In the genomic region with DNA sequence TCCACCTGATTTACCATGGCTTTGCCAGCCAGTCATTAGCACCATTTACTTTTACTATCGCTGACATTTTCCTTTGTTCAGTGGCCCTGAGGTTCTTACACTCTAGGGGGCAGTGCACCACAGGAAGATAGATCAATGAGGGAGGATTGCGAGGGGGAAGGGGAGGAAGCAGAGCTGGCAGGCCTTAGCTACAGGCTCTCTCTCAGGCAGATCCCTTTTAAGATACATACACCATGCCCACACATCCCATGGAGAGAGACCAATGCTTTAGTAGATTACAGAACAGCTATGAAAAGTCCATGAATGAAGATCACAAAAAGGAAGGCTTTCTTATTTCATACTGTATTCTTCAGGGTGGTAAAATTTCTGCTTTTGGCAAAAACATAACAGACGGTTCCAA, we compare ENCODE assay signal across 8 cellular contexts. TPM values are rescaled to one million over a fixed set of nuclear protein-coding genes. Genes with fewer than 3 reads are reported as not detected.
DNase-seq lines count a peak whose midpoint lies in the region; ATAC-seq, FAIRE-seq and TF ChIP-seq lines count a peak whose summit lies in the region.

No MANE protein-coding gene starts in this region.

- in situ Hi-C loops in K562 (cut with MboI) = no loop called here

- CTCF ChIA-PET in K562 (lab: Yijun Ruan, JAX; ENCODE audit: low intra/inter-chr PET ratio) = interaction anchor here (0.6 to 1.2 kb wide), 3 partner anchors 20 to 84 kb away, joined by 3 to 7 read pairs (median 4); a partner anchor contains a TSS

- H3K27me3 ChIP-seq in K562 (ENCODE audit: control insufficient read depth in 2 of 2, insufficient read depth in 2 of 2, low read length in 2 of 2) = no peaks in the 10 kb centered on the region

- peaks cover 55% of the 10 kb centered on the region for H3K36me3 ChIP-seq in K562 (ENCODE audit: control insufficient read depth, insufficient read depth, low read length)

- no peaks in the 10 kb centered on the region for H3K9me3 ChIP-seq in K562 (replicated peaks; ENCODE audit: control insufficient read depth, insufficient read depth, low read depth, low read length)

- H3K4me2 ChIP-seq in K562 (ENCODE audit: insufficient read depth, low read length) = no peak overlapping the region

- peak; percentile 80 for FAIRE-seq in K562 (lab: Jason Lieb, UNC)

- H3K9me1 ChIP-seq in K562 (ENCODE audit: control insufficient read depth, insufficient read depth, low read length) = no peaks in the 10 kb centered on the region

- H3K4me3 ChIP-seq in K562 = no peak overlapping the region

- H3K9ac ChIP-seq in K562 (ENCODE audit: insufficient read depth in 1 of 2, low read depth in 2 of 2, low read length in 2 of 2) = no peak overlapping the region

- no peaks in the 10 kb centered on the region for H4K20me1 ChIP-seq in K562 (replicated peaks; ENCODE audit: control insufficient read depth, insufficient read depth, low read length)

- H3K27ac ChIP-seq in K562 (ENCODE audit: extremely low read depth, low read depth, low read length) = no peak overlapping the region

- WGBS in K562 (ENCODE audit: insufficient coverage, low coverage, missing lambda C conversion rate) = 33% methylated on average over 3 of the region's 3 CpGs

- H3K79me2 ChIP-seq in K562 (ENCODE audit: control insufficient read depth, insufficient read depth, low read length) = no peaks in the 10 kb centered on the region

- peak; percentile 80 to 92 (median 88) for TF ChIP-seq CTCF in K562 (IDR thresholded peaks at IDR 0.05 in 2 of 3, conservative IDR thresholded peaks at IDR 0.05 in 1 of 3; ENCODE audit: insufficient read depth in 2 of 3, low read depth in 1 of 3, low read length in 3 of 3)

- no TSS peak for BruUV-seq in K562 (replicated peaks; lab: Mats Ljungman, UMichigan)

- H3K4me1 ChIP-seq in K562 (replicated peaks in 1 of 2; ENCODE audit: control insufficient read depth in 2 of 2, insufficient read depth in 2 of 2, low read length in 2 of 2) = peaks cover 0 to 2% of the 10 kb centered on the region in 2 experiments; a peak in 1 of 5 replicates

- no peak for TF ChIP-seq EP300 in K562 (IDR thresholded peaks at IDR 0.05; ENCODE audit: low read length)

- DNase-seq in NCI-H524 (lab: John Stamatoyannopoulos, UW) = peak; percentile 65 to 71
- no peak for DNase-seq in NCI-H524 treated with DMSO at 0.1 percent for 48 hours (lab: John Stamatoyannopoulos, UW)
- peak; percentile 83 for DNase-seq in NCI-H146 (lab: John Stamatoyannopoulos, UW)
- DNase-seq in T-helper 1 cell = peak in 4 of 5 donors; percentile 33 to 75 (median 46)
- peak; percentile 59 to 78 (median 68) for DNase-seq in K562 (ENCODE audit: extremely low read depth in 1 of 4, low spot score in 3 of 4)
- DNase-seq in iPS DF 19.7 (ENCODE audit: low read depth, low spot score) = peak; percentile 71
- peak; percentile 16 to 52 for DNase-seq in stimulated activated CD4-positive, alpha-beta T cell treated with anti-CD3 and anti-CD28 coated beads, Interleukin-15, amount 100 ng/mL, for 48 hours (ENCODE audit: low read depth in 2 of 2)

- peak; percentile 55 to 78 for TF ChIP-seq RAD21 in K562 (CRISPR knock-in tag; conservative IDR thresholded peaks at IDR 0.05 in 1 of 2, IDR thresholded peaks at IDR 0.05 in 1 of 2)

- POLR2A ChIA-PET in K562 (lab: Yijun Ruan, JAX) = interaction anchor here (0.6 to 1.0 kb wide), 3 partner anchors 14 to 27 kb away, joined by 3 read pairs; no protein-coding TSS in a partner anchor

- H2AFZ ChIP-seq in K562 (ENCODE audit: low read depth, low read length) = peak overlapping the region; percentile 15

- no peak for TF ChIP-seq POLR2A in K562 (conservative IDR thresholded peaks at IDR 0.05)

- intact Hi-C loops in K562 (cut with micrococcal nuclease) = loop anchor here (1.0 to 10.0 kb wide), 6 partner anchors 20 to 580 kb away; a partner anchor contains a TSS

- peak; percentile 75 for ATAC-seq in HG02870 (IDR thresholded peaks at IDR 0.05; ENCODE audit: unreplicated experiment)
- ATAC-seq in K562 = peak; percentile 96

TF ChIP-seq in K562, 482 proteins besides CTCF, POLR2A, EP300 and RAD21 (continues in another document):
- TF ChIP-seq MTA3 (IDR thresholded peaks at IDR 0.05; ENCODE audit: borderline replicate concordance) (no peak), MAFG (tag; conservative IDR thresholded peaks at IDR 0.05) (no peak), ZNF12 (CRISPR knock-in tag; IDR thresholded peaks at IDR 0.05) (no peak)

RNA-seq across cellular contexts. Expression of a gene that starts 47.4 kb away (rescaled TPM):
- total RNA-seq in K562 (2011; cell fraction: chromatin; rRNA removed; ENCODE audit: low replicate concordance) = 0.83 and 0.88 TPM in 2 replicates
- total RNA-seq in K562 (2011; cell fraction: nucleolus; rRNA removed) = 0.39 and 0.50 TPM in 2 replicates
- 0.81 and 1.2 TPM in 2 replicates for total RNA-seq in K562 (2011; cell fraction: nucleoplasm; rRNA removed)
- total RNA-seq in K562 (2014; rRNA removed) = 0.29 and 0.32 TPM in 2 replicates
- 0.44 and 0.45 TPM in 2 replicates for total RNA-seq in K562 (2014; rRNA removed; fragmentation: Illumina TruSeq; extraction: Trizol)
- 0.22 and 0.23 TPM in 2 replicates for total RNA-seq in K562 (2015; rRNA removed; fragmentation: Illumina TruSeq; extraction: Trizol)
- total RNA-seq in K562 (2021) = 0.49 and 0.65 TPM in 2 replicates
- polyA plus RNA-seq in K562 (2011; rRNA removed) = 0.85 and 1.1 TPM in 2 replicates
- 0.48 and 0.58 TPM in 2 replicates for polyA plus RNA-seq in K562 (2011; cell fraction: cytosol; rRNA removed)
- polyA plus RNA-seq in K562 (2011; cell fraction: nucleus; rRNA removed) = 1.7 and 2.4 TPM in 2 replicates
- polyA plus RNA-seq in K562 (2012) = 0.30 and 0.48 TPM in 2 replicates
- 0.36 and 0.40 TPM in 2 replicates for polyA plus RNA-seq in K562 (2014; fragmentation: Illumina TruSeq; extraction: Trizol)
- polyA plus RNA-seq in K562 (2014; fragmentation: Nextera tagmentation; extraction: Ambion mirVana) = under 1 TPM; 0.07 to 0.14 TPM
- 0.32 and 0.41 TPM in 2 replicates for polyA plus RNA-seq in K562 (2014; rRNA removed)
- polyA minus RNA-seq in K562 (2011; rRNA and poly(A)+ RNA removed) = 1.2 and 1.6 TPM in 2 replicates
- 0.57 and 0.91 TPM in 2 replicates for polyA minus RNA-seq in K562 (2011; cell fraction: cytosol; rRNA and poly(A)+ RNA removed)
- 0.94 and 1.1 TPM in 2 replicates for polyA minus RNA-seq in K562 (2011; cell fraction: nucleus; rRNA and poly(A)+ RNA removed)

RNA-seq across cellular contexts. Expression of a gene that starts 53.6 kb away (rescaled TPM):
- total RNA-seq in K562 (2011; cell fraction: chromatin; rRNA removed; ENCODE audit: low replicate concordance) = not detected in 2 replicates
- total RNA-seq in K562 (2011; cell fraction: nucleolus; rRNA removed) = not detected in 2 replicates
- not detected in 2 replicates for total RNA-seq in K562 (2011; cell fraction: nucleoplasm; rRNA removed)
- total RNA-seq in K562 (2014; rRNA removed) (not detected in 2 replicates), K562 (2014; rRNA removed; fragmentation: Illumina TruSeq; extraction: Trizol) (not detected in 2 replicates), K562 (2015; rRNA removed; fragmentation: Illumina TruSeq; extraction: Trizol) (not detected in 2 replicates), K562 (2021) (not detected in 2 replicates)
- polyA plus RNA-seq in K562 (2011; rRNA removed) (not detected in 2 replicates), K562 (2014; fragmentation: Illumina TruSeq; extraction: Trizol) (not detected in 2 replicates), K562 (2014; fragmentation: Nextera tagmentation; extraction: Ambion mirVana) (not detected), K562 (2014; rRNA removed) (not detected in 2 replicates)
- not detected in 2 replicates for polyA plus RNA-seq in K562 (2011; cell fraction: cytosol; rRNA removed)
- polyA plus RNA-seq in K562 (2011; cell fraction: nucleus; rRNA removed) = not detected in 2 replicates
- polyA plus RNA-seq in K562 (2012) = not detected in 2 replicates
- polyA minus RNA-seq in K562 (2011; rRNA and poly(A)+ RNA removed) = not detected in 2 replicates
- polyA minus RNA-seq in K562 (2011; cell fraction: cytosol; rRNA and poly(A)+ RNA removed) = not detected in 2 replicates
- not detected in 2 replicates for polyA minus RNA-seq in K562 (2011; cell fraction: nucleus; rRNA and poly(A)+ RNA removed)
